Comparison of ENCODE assay signal across 11 cellular contexts in the genomic region with DNA sequence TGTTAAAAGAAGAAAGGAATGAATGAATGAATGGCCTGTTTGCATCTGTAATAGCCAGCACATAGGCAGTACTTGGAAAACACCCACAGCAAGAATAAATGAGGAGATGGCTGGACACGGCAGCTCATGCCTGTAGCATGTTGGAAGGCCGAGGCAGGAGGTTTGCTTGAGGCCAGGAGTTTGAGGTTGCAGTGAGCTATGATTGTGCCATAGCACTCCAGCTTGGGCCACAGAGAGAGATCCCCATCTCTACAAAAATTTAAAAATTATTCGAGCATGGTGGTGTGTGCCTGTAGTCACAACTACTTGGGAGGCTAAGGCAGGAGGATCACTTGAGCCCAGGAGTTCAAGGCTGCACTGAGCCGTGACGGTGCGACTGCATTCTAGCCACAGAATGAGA. TPM values are rescaled to one million over a fixed set of nuclear protein-coding genes. Genes with fewer than 3 reads are reported as not detected.
DNase-seq lines count a peak whose midpoint lies in the region; ATAC-seq, FAIRE-seq and TF ChIP-seq lines count a peak whose summit lies in the region.
"Had no signal": no experiment of that assay in that cellular context is flagged by ENCODE, and none has a peak within 500 bp of the region (broad histone marks: within the 10 kb centered on the region; RNA-seq: fewer than 3 reads in every experiment).

No MANE protein-coding gene starts in this region.

- H3K9me3 Mint-ChIP-seq in activated T-cell treated with anti-CD3 and anti-CD28 coated beads, Interleukin-2, amount 50 U/mL, for 4 hours, result no peaks in the 10 kb centered on the region

- no peak for ATAC-seq in activated T-cell treated with anti-CD3 and anti-CD28 coated beads, Interleukin-2, amount 50 U/mL, for 4 hours
- ATAC-seq in GM12878, result no peak; the same call in 2 of the 3 replicates
- no peak for ATAC-seq in HG03460 (IDR thresholded peaks at IDR 0.05; ENCODE audit: unreplicated experiment)
- no peak for ATAC-seq in HG03342 (IDR thresholded peaks at IDR 0.05; ENCODE audit: unreplicated experiment)

- peaks cover 48% of the 10 kb centered on the region for H3K36me3 Mint-ChIP-seq in activated T-cell treated with anti-CD3 and anti-CD28 coated beads, Interleukin-2, amount 50 U/mL, for 4 hours (ENCODE audit: insufficient read depth)

- peaks cover 1% of the 10 kb centered on the region; the same call in 2 of the 3 replicates for H3K9me3 ChIP-seq in GM12878 (replicated peaks; ENCODE audit: control insufficient read depth, insufficient read depth, low read length)
- H3K9me3 ChIP-seq in tibial nerve, result no peaks in the 10 kb centered on the region

- H3K36me3 ChIP-seq in GM12878 (ENCODE audit: control insufficient read depth in 2 of 2, insufficient read depth in 2 of 2, low read length in 1 of 2) (peaks cover 4% of the 10 kb centered on the region in 2 experiments), mesendoderm (ENCODE audit: control insufficient read depth, insufficient read depth, low read length) (no peaks in the 10 kb centered on the region), tibial nerve (no peaks in the 10 kb centered on the region)

- TF ChIP-seq EP300 in GM12878 (IDR thresholded peaks at IDR 0.05; ENCODE audit: borderline replicate concordance in 1 of 2, control insufficient read depth in 1 of 2, low read depth in 2 of 2, low read length in 2 of 2), result no peak
- no peak for TF ChIP-seq EP300 in tibial nerve (IDR thresholded peaks at IDR 0.05)

- CTCF ChIA-PET in GM12878 (lab: Yijun Ruan, JAX), result interaction anchor here (1.3 kb wide), 1 partner anchor 91 kb away, joined by 4 read pairs; no protein-coding TSS in a partner anchor

- no peaks in the 10 kb centered on the region for H3K27me3 Mint-ChIP-seq in activated T-cell treated with anti-CD3 and anti-CD28 coated beads, Interleukin-2, amount 50 U/mL, for 4 hours (ENCODE audit: low read depth)

- peak overlapping the region; percentile 79 for H2BK120ac ChIP-seq in mesendoderm (ENCODE audit: low read depth, low read length)

- WGBS in GM12878 (ENCODE audit: insufficient coverage, insufficient replicate concordance, low lambda C conversion rate, missing lambda C conversion rate), result 95% methylated on average over 6 of the region's 6 CpGs
- no CpG with 5 or more reads among the region's 6 CpGs for WGBS in mesendoderm (ENCODE audit: extremely low coverage, insufficient coverage, low lambda C conversion rate)
- 94 to 97% methylated on average over 6 of the region's 6 CpGs for WGBS in tibial nerve, 2 donors

- H3K4me2 ChIP-seq in GM12878 (ENCODE audit: control insufficient read depth, insufficient read depth), result 0 out of 2 replicates have a peak overlapping the region, but pooled peaks have one; percentile 27
- no peak overlapping the region for H3K4me2 ChIP-seq in mesendoderm (ENCODE audit: low read length)

- TF ChIP-seq POLR2A in GM12878 (IDR thresholded peaks at IDR 0.05; ENCODE audit: low read depth, low read length) (no peak), tibial nerve (IDR thresholded peaks at IDR 0.05) (no peak)

- H3K18ac ChIP-seq in mesendoderm (ENCODE audit: low read length), result peak overlapping the region; percentile 78

- peak overlapping the region; percentile 86 for H3K56ac ChIP-seq in mesendoderm (ENCODE audit: low read length)

- FAIRE-seq in GM12878 (lab: Jason Lieb, UNC), result no peak
- FAIRE-seq: endometrium had no signal

- peak overlapping the region; percentile 97 for H2AK5ac ChIP-seq in mesendoderm (ENCODE audit: low read length)

- peak overlapping the region; percentile 97 for H3K4ac ChIP-seq in mesendoderm (ENCODE audit: low read depth, low read length)

- no peak overlapping the region for H4K8ac ChIP-seq in mesendoderm (ENCODE audit: low read depth, low read length)

- H3K79me2 ChIP-seq in GM12878 (ENCODE audit: control insufficient read depth, insufficient read depth, low read length) (peaks cover 48% of the 10 kb centered on the region), mesendoderm (ENCODE audit: control insufficient read depth, insufficient read depth, low read length) (peaks cover 26% of the 10 kb centered on the region)

- peak overlapping the region; percentile 52; the same call in 1 of the 2 replicates for H3K27ac ChIP-seq in GM12878 (ENCODE audit: control insufficient read depth, insufficient read depth)
- H3K27ac ChIP-seq in mesendoderm (ENCODE audit: low read depth, low read length), result peak overlapping the region; percentile 98
- H3K27ac ChIP-seq in tibial nerve, result peak overlapping the region; percentile 47 to 89 (median 82)
- H3K27ac ChIP-seq: VCaP had no signal

- H3K4me3 ChIP-seq in GM12878 (no peak overlapping the region), mesendoderm (ENCODE audit: low read length) (no peak overlapping the region), tibial nerve (no peak overlapping the region)

- in situ Hi-C loops in GM12878 (cut with MboI), result no loop called here

- H3K79me1 ChIP-seq in mesendoderm (ENCODE audit: low read length), result peaks cover 11% of the 10 kb centered on the region

- no peak overlapping the region for H3K9ac ChIP-seq in GM12878 (ENCODE audit: control insufficient read depth, insufficient read depth, low read length)
- H3K9ac ChIP-seq in mesendoderm (ENCODE audit: low read length), result peak overlapping the region; percentile 47

- no peaks in the 10 kb centered on the region for H3K27me3 ChIP-seq in GM12878 (replicated peaks in 1 of 2; ENCODE audit: control insufficient read depth in 2 of 2, insufficient read depth in 2 of 2, low read length in 1 of 2)
- no peaks in the 10 kb centered on the region for H3K27me3 ChIP-seq in mesendoderm (ENCODE audit: insufficient read depth, low read length, poor library complexity)
- H3K27me3 ChIP-seq in tibial nerve, result no peaks in the 10 kb centered on the region

- BruUV-seq in GM12878 (replicated peaks; lab: Mats Ljungman, UMichigan), result no TSS peak

- no peak overlapping the region for H4K5ac ChIP-seq in mesendoderm (ENCODE audit: low read length)

- peaks cover 16% of the 10 kb centered on the region for H3K4me1 ChIP-seq in GM12878 (ENCODE audit: control insufficient read depth, insufficient read depth, low read length)
- peaks cover 30% of the 10 kb centered on the region for H3K4me1 ChIP-seq in mesendoderm (ENCODE audit: control insufficient read depth, low read depth, low read length)
- H3K4me1 ChIP-seq in tibial nerve, result peaks cover 0 to 40% (median 23%) of the 10 kb centered on the region in 4 donors

- TF ChIP-seq RAD21 in GM12878 (IDR thresholded peaks at IDR 0.05; ENCODE audit: insufficient read depth, low read depth, low read length), result no peak

- H2BK15ac ChIP-seq in mesendoderm (replicated peaks; ENCODE audit: low read depth), result peak overlapping the region; percentile 46

- no peak overlapping the region for H2AFZ ChIP-seq in GM12878 (ENCODE audit: control insufficient read depth, low read depth, low read length)

- POLR2A ChIA-PET in GM12878 (lab: Charles Lee), result no interaction called here

- no peak for DNase-seq in activated T-cell treated with anti-CD3 and anti-CD28 coated beads, Interleukin-2, amount 50 U/mL, for 4 hours
- DNase-seq in activated T-cell treated with anti-CD3 and anti-CD28 coated beads, Interleukin-2, amount 50 U/mL, for 1 hour, result no peak
- DNase-seq in GM12878 (ENCODE audit: low read depth, low spot score) (no peak), mesendoderm (no peak), tibial nerve (ENCODE audit: low spot score in 2 of 2) (no peak), cerebellar nuclear complex (lab: John Stamatoyannopoulos, UW) (no peak)
- DNase-seq: NCI-H187 had no signal

- H3K4me1 Mint-ChIP-seq in activated T-cell treated with anti-CD3 and anti-CD28 coated beads, Interleukin-2, amount 50 U/mL, for 4 hours (ENCODE audit: low read depth), result peaks cover 92% of the 10 kb centered on the region

- RAD21 ChIA-PET in GM12878 (lab: Charles Lee; ENCODE audit: unreplicated experiment), result interaction anchor here (1.0 kb wide), 1 partner anchor 9 kb away, joined by 3 read pairs; no protein-coding TSS in a partner anchor

- SMC1A ChIA-PET in GM12878 (lab: Charles Lee; ENCODE audit: uncharacterized antibody, unreplicated experiment), result interaction anchor here (2.0 kb wide), 1 partner anchor 16 kb away, joined by 4 read pairs; no protein-coding TSS in a partner anchor

- no peaks in the 10 kb centered on the region; the same call in 1 of the 2 replicates for H4K20me1 ChIP-seq in GM12878 (ENCODE audit: control insufficient read depth, insufficient read depth)

- H3K4me3 Mint-ChIP-seq in activated T-cell treated with anti-CD3 and anti-CD28 coated beads, Interleukin-2, amount 50 U/mL, for 4 hours, result peak overlapping the region; percentile 67

- H2BK5ac ChIP-seq in mesendoderm (ENCODE audit: low read length), result peak overlapping the region; percentile 97

- no peak overlapping the region for H3K23ac ChIP-seq in mesendoderm (ENCODE audit: low read length)

- no peak for TF ChIP-seq CTCF in GM12878 (IDR thresholded peaks at IDR 0.05 in 2 of 3, conservative IDR thresholded peaks at IDR 0.05 in 1 of 3; ENCODE audit: control insufficient read depth in 2 of 3, extremely low read depth in 1 of 3, insufficient read depth in 1 of 3, low read depth in 3 of 3, low read length in 3 of 3)
- TF ChIP-seq CTCF in tibial nerve (IDR thresholded peaks at IDR 0.05), result no peak

- intact Hi-C loops in GM12878 (cut with micrococcal nuclease; ENCODE audit: unreplicated experiment), result no loop called here

RNA-seq across cellular contexts. Expression of a gene that starts 12.5 kb away (rescaled TPM):
- total RNA-seq in activated T-cell treated with anti-CD3 and anti-CD28 coated beads, Interleukin-2, amount 50 U/mL, for 4 hours, result 100 to 1,000 TPM; 110 to 143 (median 140) TPM
- total RNA-seq in GM12878 (2013; cell fraction: nucleolus; rRNA removed), result 148 and 149 TPM in 2 replicates
- total RNA-seq in GM12878 (2014; rRNA removed), result 36.5 and 39.0 TPM in 2 replicates
- total RNA-seq in GM12878 (2014; rRNA removed; fragmentation: Illumina TruSeq; extraction: Trizol), result 33.8 and 34.3 TPM in 2 replicates
- 69.5 and 70.4 TPM in 2 replicates for total RNA-seq in GM12878 (2021)
- 13.1 TPM for polyA plus RNA-seq in GM12878 (2011; ENCODE audit: low read depth)
- 42.8 and 69.2 TPM in 2 replicates for polyA plus RNA-seq in GM12878 (2011; rRNA removed)
- 69.2 and 84.8 TPM in 2 replicates for polyA plus RNA-seq in GM12878 (2011; cell fraction: cytosol; rRNA removed)
- 107 and 118 TPM in 2 replicates for polyA plus RNA-seq in GM12878 (2011; cell fraction: nucleus; rRNA removed)
- polyA plus RNA-seq in GM12878 (2012), result 20.4 and 21.2 TPM in 2 replicates
- 19.4 and 39.4 TPM in 2 replicates for polyA plus RNA-seq in GM12878 (2014; fragmentation: Illumina TruSeq; extraction: Trizol)
- 1 to 10 TPM; 2.6 to 8.5 TPM for polyA plus RNA-seq in GM12878 (2014; fragmentation: Nextera tagmentation; extraction: Ambion mirVana)
- 67.3 and 68.6 TPM in 2 replicates for polyA plus RNA-seq in GM12878 (2014; rRNA removed)
- 10 to 100 TPM; 13.8 to 17.6 TPM for polyA plus RNA-seq in GM12878 (2016; fragmentation: Nextera tagmentation; extraction: Ambion mirVana)
- polyA minus RNA-seq in GM12878 (2011; rRNA and poly(A)+ RNA removed), result 60.5 and 84.7 TPM in 2 replicates
- 17.0 and 20.3 TPM in 2 replicates for polyA minus RNA-seq in GM12878 (2011; cell fraction: cytosol; rRNA and poly(A)+ RNA removed)
- polyA minus RNA-seq in GM12878 (2011; cell fraction: nucleus; rRNA and poly(A)+ RNA removed), result 32.0 and 57.7 TPM in 2 replicates
- polyA plus RNA-seq in mesendoderm (2013, experiment 1 of 2), result 20.4 TPM
- polyA plus RNA-seq in mesendoderm (2013, experiment 2 of 2), result 19.9 TPM
- 10 to 100 TPM; 19.2 to 43.3 (median 39.3) TPM for total RNA-seq in tibial nerve

RNA-seq across cellular contexts. Expression of a gene that starts 57.7 kb away (rescaled TPM):
- 100 to 1,000 TPM; 109 to 111 (median 111) TPM for total RNA-seq in activated T-cell treated with anti-CD3 and anti-CD28 coated beads, Interleukin-2, amount 50 U/mL, for 4 hours
- total RNA-seq in GM12878 (2013; cell fraction: nucleolus; rRNA removed), result 24.2 and 43.2 TPM in 2 replicates
- total RNA-seq in GM12878 (2014; rRNA removed) (62.8 and 69.0 TPM in 2 replicates), GM12878 (2014; rRNA removed; fragmentation: Illumina TruSeq; extraction: Trizol) (63.8 and 66.7 TPM in 2 replicates), GM12878 (2021) (62.4 and 66.5 TPM in 2 replicates), tibial nerve (10 to 100 TPM; 27.7 to 41.4 (median 31.5) TPM)
- polyA plus RNA-seq in GM12878 (2011; ENCODE audit: low read depth), result 55.0 TPM
- polyA plus RNA-seq in GM12878 (2011; rRNA removed) (51.7 and 54.0 TPM in 2 replicates), GM12878 (2014; fragmentation: Illumina TruSeq; extraction: Trizol) (52.4 and 79.0 TPM in 2 replicates), GM12878 (2014; fragmentation: Nextera tagmentation; extraction: Ambion mirVana) (100 to 1,000 TPM; 168 to 214 TPM), GM12878 (2014; rRNA removed) (59.4 and 62.6 TPM in 2 replicates), GM12878 (2016; fragmentation: Nextera tagmentation; extraction: Ambion mirVana) (100 to 1,000 TPM; 110 to 120 TPM)
- polyA plus RNA-seq in GM12878 (2011; cell fraction: cytosol; rRNA removed), result 47.5 and 49.5 TPM in 2 replicates
- 22.6 and 25.4 TPM in 2 replicates for polyA plus RNA-seq in GM12878 (2011; cell fraction: nucleus; rRNA removed)
- polyA plus RNA-seq in GM12878 (2012), result 68.4 and 73.3 TPM in 2 replicates
- 39.8 and 45.0 TPM in 2 replicates for polyA minus RNA-seq in GM12878 (2011; rRNA and poly(A)+ RNA removed)
- 11.5 and 16.8 TPM in 2 replicates for polyA minus RNA-seq in GM12878 (2011; cell fraction: cytosol; rRNA and poly(A)+ RNA removed)
- 16.3 and 23.2 TPM in 2 replicates for polyA minus RNA-seq in GM12878 (2011; cell fraction: nucleus; rRNA and poly(A)+ RNA removed)
- polyA plus RNA-seq in mesendoderm (2013, experiment 1 of 2), result 28.5 TPM
- polyA plus RNA-seq in mesendoderm (2013, experiment 2 of 2), result 28.2 TPM
